Comparison of ENCODE assay signal across 7 cellular contexts in the genomic region with DNA sequence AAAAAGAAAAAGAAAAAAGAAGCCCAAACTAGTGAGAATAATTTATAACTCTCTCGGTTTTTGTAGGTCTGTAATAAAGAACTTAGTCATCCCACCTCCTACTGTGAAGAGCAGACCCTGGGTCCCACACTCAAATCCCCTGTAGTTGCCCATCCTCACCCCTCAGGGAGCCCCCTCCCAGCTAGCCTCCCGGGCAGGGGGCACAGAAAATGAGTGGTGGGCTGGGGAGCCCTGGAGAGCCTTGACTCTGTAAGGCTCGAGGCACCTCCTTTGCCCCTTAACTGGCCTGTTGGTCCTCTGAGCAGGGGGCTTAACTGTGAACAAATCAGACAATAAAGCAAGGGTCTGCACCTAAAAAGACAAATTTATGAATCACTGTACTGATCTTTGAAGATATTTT.
"Had no signal": no experiment of that assay in that cellular context is flagged by ENCODE, and none has a peak within 500 bp of the region (broad histone marks: within the 10 kb centered on the region; RNA-seq: fewer than 3 reads in every experiment).

No MANE protein-coding gene starts in this region.

- DNase-seq: GM23248, GOT3, H7, IMR-90 had no signal

- H3K36me3 ChIP-seq: HAP-1 had no signal

- H3K27ac ChIP-seq: GM23248 had no signal

- H3K9me3 ChIP-seq: HAP-1 had no signal

- H3K9ac ChIP-seq: GM23248 had no signal

- FAIRE-seq: HTR-8/SVneo, K562 had no signal

- H3K4me3 ChIP-seq: GM23248, HAP-1, K562 had no signal
